8 cellular contexts compared by ENCODE assay signal in genomic region chr6:26199773-26200728, GRCh38.
DNase-seq lines count a peak whose midpoint lies in the region; ATAC-seq and TF ChIP-seq lines count a peak whose summit lies in the region.

No MANE protein-coding gene starts in this region.

- H3K27ac ChIP-seq in iPS DF 6.9 (ENCODE audit: low read length) = peak overlapping the region; percentile 77

- no peak for TF ChIP-seq POLR2A in GM18505 (IDR thresholded peaks at IDR 0.05; ENCODE audit: borderline replicate concordance, extremely low read depth, insufficient read depth, insufficient read length)

- H3K27me3 Mint-ChIP-seq in activated T-helper 1 cell treated with anti-CD3 and anti-CD28 coated beads, Interleukin-12 subunit alpha, Interleukin-12 subunit beta, Interleukin-2, Interleukin-4 antibody, amounts not matched to agents 30 ng/mL and 10 ng/mL and 1 ng/mL, durations not matched to agents 14 hours and 24 hours and 36 hours (ENCODE audit: insufficient read depth) = peaks cover 2% of the 10 kb centered on the region

- no CpG with 5 or more reads among the region's 20 CpGs for WGBS in iPS DF 6.9 (ENCODE audit: insufficient coverage, insufficient read length)

- peak overlapping the region; percentile 95 for H3K27ac Mint-ChIP-seq in activated T-helper 1 cell treated with anti-CD3 and anti-CD28 coated beads, Interleukin-12 subunit alpha, Interleukin-12 subunit beta, Interleukin-2, Interleukin-4 antibody, amounts not matched to agents 30 ng/mL and 10 ng/mL and 1 ng/mL, durations not matched to agents 14 hours and 24 hours and 36 hours

- no peaks in the 10 kb centered on the region; the same call in 1 of the 2 replicates for H3K4me1 ChIP-seq in iPS DF 6.9 (ENCODE audit: control insufficient read depth, insufficient read depth, low read length)

- no peaks in the 10 kb centered on the region for H3K27me3 ChIP-seq in iPS DF 6.9 (ENCODE audit: control insufficient read depth, insufficient read depth, low read length)

- intact Hi-C loops in activated T-helper 1 cell treated with anti-CD3 and anti-CD28 coated beads, Interleukin-12 subunit alpha, Interleukin-12 subunit beta, Interleukin-2, Interleukin-4 antibody, amounts not matched to agents 30 ng/mL and 10 ng/mL and 1 ng/mL, durations not matched to agents 14 hours and 24 hours and 36 hours (cut with micrococcal nuclease) = loop anchor here (1.0 to 5.0 kb wide), 10 partner anchors 16 to 1692 kb away; a partner anchor contains a TSS

- H3K4me3 ChIP-seq in LNCaP clone FGC (ENCODE audit: low read depth, low read length) (peak overlapping the region; percentile 86), iPS DF 6.9 (ENCODE audit: low read length) (peak overlapping the region; percentile 98)

- peaks cover 4% of the 10 kb centered on the region for H3K36me3 Mint-ChIP-seq in activated T-helper 1 cell treated with anti-CD3 and anti-CD28 coated beads, Interleukin-12 subunit alpha, Interleukin-12 subunit beta, Interleukin-2, Interleukin-4 antibody, amounts not matched to agents 30 ng/mL and 10 ng/mL and 1 ng/mL, durations not matched to agents 14 hours and 24 hours and 36 hours (ENCODE audit: low read depth)

- no peaks in the 10 kb centered on the region for H3K9me3 ChIP-seq in iPS DF 6.9 (ENCODE audit: control insufficient read depth, insufficient read depth, low read length)

- no peak for TF ChIP-seq CTCF in LNCaP clone FGC (IDR thresholded peaks at IDR 0.05; ENCODE audit: control insufficient read depth, extremely low read depth, insufficient read depth)

- H3K4me1 Mint-ChIP-seq in activated T-helper 1 cell treated with anti-CD3 and anti-CD28 coated beads, Interleukin-12 subunit alpha, Interleukin-12 subunit beta, Interleukin-2, Interleukin-4 antibody, amounts not matched to agents 30 ng/mL and 10 ng/mL and 1 ng/mL, durations not matched to agents 14 hours and 24 hours and 36 hours (ENCODE audit: low read depth) = peaks cover 47% of the 10 kb centered on the region

- H3K4me3 Mint-ChIP-seq in activated T-helper 1 cell treated with anti-CD3 and anti-CD28 coated beads, Interleukin-12 subunit alpha, Interleukin-12 subunit beta, Interleukin-2, Interleukin-4 antibody, amounts not matched to agents 30 ng/mL and 10 ng/mL and 1 ng/mL, durations not matched to agents 14 hours and 24 hours and 36 hours = peak overlapping the region; percentile 92

- ATAC-seq in stimulated activated naive CD8-positive, alpha-beta T cell treated with anti-CD3 and anti-CD28 coated beads, Interleukin-15, Interleukin-2, amounts not matched to agents 100 U/mL and 50 U/mL, for 24 hours = peak; percentile 0
- ATAC-seq in activated CD4-positive, CD25-positive, alpha-beta regulatory T cell treated with anti-CD3 and anti-CD28 coated beads, Interleukin-2, amount 50 U/mL, for 24 hours = no peak
- no peak for ATAC-seq in GM18505 (IDR thresholded peaks at IDR 0.05; ENCODE audit: unreplicated experiment)
- no peak for ATAC-seq in GM18517 (IDR thresholded peaks at IDR 0.05; ENCODE audit: unreplicated experiment)

- H3K9me3 Mint-ChIP-seq in activated T-helper 1 cell treated with anti-CD3 and anti-CD28 coated beads, Interleukin-12 subunit alpha, Interleukin-12 subunit beta, Interleukin-2, Interleukin-4 antibody, amounts not matched to agents 30 ng/mL and 10 ng/mL and 1 ng/mL, durations not matched to agents 14 hours and 24 hours and 36 hours = no peaks in the 10 kb centered on the region

- H3K36me3 ChIP-seq in iPS DF 6.9 (ENCODE audit: control insufficient read depth, insufficient read depth, low read length) = no peaks in the 10 kb centered on the region

- DNase-seq in DMS53 treated with DMSO at 0.1 percent for 48 hours (lab: John Stamatoyannopoulos, UW; ENCODE audit: unreplicated experiment) (peak; percentile 77), LNCaP clone FGC (ENCODE audit: low read depth) (no peak), iPS DF 6.9 (ENCODE audit: low read depth, low spot score) (no peak)
- DNase-seq in activated T-helper 1 cell treated with anti-CD3 and anti-CD28 coated beads, Interleukin-12 subunit alpha, Interleukin-12 subunit beta, Interleukin-2, Interleukin-4 antibody, amounts not matched to agents 30 ng/mL and 10 ng/mL and 1 ng/mL, durations not matched to agents 14 hours and 24 hours and 36 hours (ENCODE audit: low spot score) = no peak
- no peak for DNase-seq in stimulated activated naive CD8-positive, alpha-beta T cell treated with anti-CD3 and anti-CD28 coated beads, Interleukin-15, Interleukin-2, amounts not matched to agents 100 U/mL and 50 U/mL, for 24 hours
